ENCODE assay signal across 18 cellular contexts in genomic region chr13:66364346-66364745, GRCh38.
"Had no signal": no experiment of that assay in that cellular context is flagged by ENCODE, and none has a peak within 500 bp of the region (broad histone marks: within the 10 kb centered on the region; RNA-seq: fewer than 3 reads in every experiment).

No MANE protein-coding gene starts in this region.

- H3K4me1 ChIP-seq: foreskin keratinocyte, gastrocnemius medialis, heart right ventricle, left lung, lower lobe of right lung had no signal

- H3K27ac ChIP-seq: coronary artery, esophagus muscularis mucosa, foreskin keratinocyte, gastrocnemius medialis, heart right ventricle, left lung, lower lobe of right lung had no signal

- H3K9me3 ChIP-seq: esophagus muscularis mucosa, gastrocnemius medialis, heart right ventricle, left lung, lower lobe of right lung had no signal

- DNase-seq: dermis blood vessel endothelial cell; dorsolateral prefrontal cortex; effector CD4-positive, alpha-beta T cell; effector memory CD4-positive, alpha-beta T cell; foreskin keratinocyte; gastrocnemius medialis; glutamatergic neuron; heart right ventricle; hippocampal formation; left cardiac atrium; left lung; left ventricle myocardium superior; lower lobe of right lung; mesenchymal stem cell; naive thymus-derived CD4-positive, alpha-beta T cell had no signal

- ATAC-seq: foreskin keratinocyte; gastrocnemius medialis; heart right ventricle; left cardiac atrium; left lung; left ventricle myocardium superior; lower lobe of right lung; naive thymus-derived CD4-positive, alpha-beta T cell had no signal

- H3K4me1 Mint-ChIP-seq: naive thymus-derived CD4-positive, alpha-beta T cell had no signal

- H3K27ac Mint-ChIP-seq: mesothelial cell of epicardium; naive thymus-derived CD4-positive, alpha-beta T cell had no signal

- H3K4me3 Mint-ChIP-seq: mesothelial cell of epicardium; naive thymus-derived CD4-positive, alpha-beta T cell had no signal

- H3K27me3 Mint-ChIP-seq: naive thymus-derived CD4-positive, alpha-beta T cell had no signal

- H3K36me3 Mint-ChIP-seq: mesothelial cell of epicardium; naive thymus-derived CD4-positive, alpha-beta T cell had no signal

- H3K4me3 ChIP-seq: coronary artery, esophagus muscularis mucosa, gastrocnemius medialis, heart right ventricle, left lung, lower lobe of right lung had no signal

- H3K27me3 ChIP-seq: dorsolateral prefrontal cortex, esophagus muscularis mucosa, foreskin keratinocyte, gastrocnemius medialis, heart right ventricle, left lung had no signal

- H3K36me3 ChIP-seq: esophagus muscularis mucosa, gastrocnemius medialis, heart right ventricle, left lung, lower lobe of right lung had no signal
